ENCODE assay signal across 8 cellular contexts in genomic region chr1:43978264-43978550, GRCh38. TPM values are rescaled to one million over a fixed set of nuclear protein-coding genes. Genes with fewer than 3 reads are reported as not detected.
DNase-seq lines count a peak whose midpoint lies in the region; ATAC-seq and TF ChIP-seq lines count a peak whose summit lies in the region.

No MANE protein-coding gene starts in this region.

- H3K27ac Mint-ChIP-seq in HFFc6, result peak overlapping the region; percentile 79; the same call in 1 of the 2 replicates
- peak overlapping the region; percentile 70 for H3K27ac Mint-ChIP-seq in activated naive CD8-positive, alpha-beta T cell treated with anti-CD3 and anti-CD28 coated beads, Interleukin-2, amount 50 U/mL, for 24 hours

- H3K79me2 ChIP-seq in mesendoderm (ENCODE audit: control insufficient read depth, insufficient read depth, low read length), result peaks cover 17% of the 10 kb centered on the region
- no peaks in the 10 kb centered on the region; the same call in 1 of the 2 replicates for H3K79me2 ChIP-seq in OCI-LY7 (ENCODE audit: insufficient read depth, low read depth, low read length)

- H4K5ac ChIP-seq in mesendoderm (ENCODE audit: low read length), result no peak overlapping the region

- H3K4me3 Mint-ChIP-seq in HFFc6, result peak overlapping the region; percentile 85
- peak overlapping the region; percentile 86 for H3K4me3 Mint-ChIP-seq in activated naive CD8-positive, alpha-beta T cell treated with anti-CD3 and anti-CD28 coated beads, Interleukin-2, amount 50 U/mL, for 24 hours

- no peak overlapping the region for H4K8ac ChIP-seq in mesendoderm (ENCODE audit: low read depth, low read length)

- no peak overlapping the region for H2BK5ac ChIP-seq in mesendoderm (ENCODE audit: low read length)

- H3K9ac ChIP-seq in mesendoderm (ENCODE audit: low read length), result peak overlapping the region; percentile 83

- no peak overlapping the region for H2BK120ac ChIP-seq in mesendoderm (ENCODE audit: low read depth, low read length)

- BruUV-seq in OCI-LY7 (replicated peaks; lab: Mats Ljungman, UMichigan), result no TSS peak

- H3K36me3 ChIP-seq in mesendoderm (ENCODE audit: control insufficient read depth, insufficient read depth, low read length) (peaks cover 5% of the 10 kb centered on the region), OCI-LY7 (ENCODE audit: insufficient read depth, low read length) (peaks cover 37% of the 10 kb centered on the region)

- CTCF ChIA-PET in AG04449 (lab: Yijun Ruan, JAX) (interaction anchor here (1.0 to 2.5 kb wide), 3 partner anchors 27 to 69 kb away, joined by 3 to 10 read pairs (median 4); no protein-coding TSS in a partner anchor), OCI-LY7 (lab: Charles Lee; ENCODE audit: unreplicated experiment) (no interaction called here)

- no peak overlapping the region for H3K23ac ChIP-seq in mesendoderm (ENCODE audit: low read length)

- H3K36me3 Mint-ChIP-seq in HFFc6 (ENCODE audit: low read depth), result peaks cover 42% of the 10 kb centered on the region
- H3K36me3 Mint-ChIP-seq in activated naive CD8-positive, alpha-beta T cell treated with anti-CD3 and anti-CD28 coated beads, Interleukin-2, amount 50 U/mL, for 24 hours (ENCODE audit: low read depth), result peaks cover 42% of the 10 kb centered on the region

- H3K56ac ChIP-seq in mesendoderm (ENCODE audit: low read length), result peak overlapping the region; percentile 88

- H3K18ac ChIP-seq in mesendoderm (ENCODE audit: low read length), result no peak overlapping the region

- peaks cover 4% of the 10 kb centered on the region; the same call in 1 of the 2 replicates for H3K27me3 Mint-ChIP-seq in HFFc6 (ENCODE audit: insufficient read depth)
- H3K27me3 Mint-ChIP-seq in activated naive CD8-positive, alpha-beta T cell treated with anti-CD3 and anti-CD28 coated beads, Interleukin-2, amount 50 U/mL, for 24 hours, result peaks cover 2% of the 10 kb centered on the region

- H3K9me3 ChIP-seq in OCI-LY7 (ENCODE audit: low read length), result no peaks in the 10 kb centered on the region

- H3K4me1 Mint-ChIP-seq in HFFc6 (ENCODE audit: low read depth), result peaks cover 62% of the 10 kb centered on the region
- peaks cover 56% of the 10 kb centered on the region for H3K4me1 Mint-ChIP-seq in activated naive CD8-positive, alpha-beta T cell treated with anti-CD3 and anti-CD28 coated beads, Interleukin-2, amount 50 U/mL, for 24 hours

- H2BK15ac ChIP-seq in mesendoderm (replicated peaks; ENCODE audit: low read depth), result no peak overlapping the region

- intact Hi-C loops in OCI-LY7 (cut with micrococcal nuclease; ENCODE audit: unreplicated experiment), result no loop called here

- H3K4me2 ChIP-seq in mesendoderm (ENCODE audit: low read length) (peak overlapping the region; percentile 78), OCI-LY7 (ENCODE audit: low read length) (no peak overlapping the region)

- no peaks in the 10 kb centered on the region for H3K27me3 ChIP-seq in mesendoderm (ENCODE audit: insufficient read depth, low read length, poor library complexity)

- H3K4me1 ChIP-seq in mesendoderm (ENCODE audit: control insufficient read depth, low read depth, low read length), result peaks cover 2% of the 10 kb centered on the region
- H3K4me1 ChIP-seq in OCI-LY7 (ENCODE audit: insufficient read depth, low read length, poor library complexity, severe bottlenecking), result peaks cover 17% of the 10 kb centered on the region

- 0 out of 2 replicates have a peak, but pooled peaks cover 9% of the 10 kb centered on the region for H4K20me1 ChIP-seq in OCI-LY7 (ENCODE audit: insufficient read depth, low read length)

- H3K4ac ChIP-seq in mesendoderm (ENCODE audit: low read depth, low read length), result no peak overlapping the region

- H3K4me3 ChIP-seq in AG04449 (ENCODE audit: low read depth, low read length), result peak overlapping the region; percentile 69
- no peak overlapping the region for H3K4me3 ChIP-seq in mesendoderm (ENCODE audit: low read length)
- no peak overlapping the region for H3K4me3 ChIP-seq in OCI-LY7 (ENCODE audit: low read depth, low read length, poor library complexity, severe bottlenecking)

- peaks cover 38% of the 10 kb centered on the region for H3K79me1 ChIP-seq in mesendoderm (ENCODE audit: low read length)

- H3K27ac ChIP-seq in mesendoderm (ENCODE audit: low read depth, low read length) (no peak overlapping the region), OCI-LY7 (ENCODE audit: low read depth, low read length, poor library complexity, severe bottlenecking) (no peak overlapping the region)

- POLR2A ChIA-PET in AG04449 (lab: Yijun Ruan, JAX), result interaction anchor here (1.2 kb wide), 1 partner anchor 8 kb away, joined by 4 read pairs; the partner anchor contains the start of gene DPH2
- POLR2A ChIA-PET in OCI-LY7 (lab: Charles Lee), result no interaction called here

- TF ChIP-seq CTCF in AG04449 (IDR thresholded peaks at IDR 0.05; ENCODE audit: insufficient read depth, low read length, missing control alignments) (no peak), HFFc6 (IDR thresholded peaks at IDR 0.05) (no peak), OCI-LY7 (conservative IDR thresholded peaks at IDR 0.05; ENCODE audit: low read length) (no peak)

- H2AK5ac ChIP-seq in mesendoderm (ENCODE audit: low read length), result no peak overlapping the region

- no peaks in the 10 kb centered on the region for H3K9me3 Mint-ChIP-seq in HFFc6
- no peaks in the 10 kb centered on the region for H3K9me3 Mint-ChIP-seq in activated naive CD8-positive, alpha-beta T cell treated with anti-CD3 and anti-CD28 coated beads, Interleukin-2, amount 50 U/mL, for 24 hours

- WGBS in mesendoderm (ENCODE audit: extremely low coverage, insufficient coverage, low lambda C conversion rate), result no CpG with 5 or more reads among the region's 5 CpGs

- no peaks in the 10 kb centered on the region for H3K9me2 ChIP-seq in OCI-LY7 (ENCODE audit: insufficient read depth, low read length)

- ATAC-seq in activated naive CD8-positive, alpha-beta T cell treated with anti-CD3 and anti-CD28 coated beads, Interleukin-2, amount 50 U/mL, for 24 hours, result no peak
- ATAC-seq in GM18517 (IDR thresholded peaks at IDR 0.05; ENCODE audit: unreplicated experiment), result no peak

- DNase-seq in AG04449 (ENCODE audit: low read depth, low spot score) (no peak), HFFc6 (no peak), mesendoderm (no peak), D341Med (ENCODE audit: low spot score) (no peak), OCI-LY7 (ENCODE audit: low spot score) (no peak), retina (no peak)
- no peak for DNase-seq in activated naive CD8-positive, alpha-beta T cell treated with anti-CD3 and anti-CD28 coated beads, Interleukin-2, amount 50 U/mL, for 24 hours

- no peak overlapping the region for H2AFZ ChIP-seq in OCI-LY7 (ENCODE audit: low read length)

RNA-seq across cellular contexts. Expression of gene B4GALT2, which starts 0.8 kb away (rescaled TPM):
- 100 to 1,000 TPM in 2 of 6 experiments, 10 to 100 TPM in 4; 87.8 to 107 (median 98.8) TPM for total RNA-seq in HFFc6 (2021; fragmentation: NEBNext Ultra II Directional; extraction: Animal tissue kit (Norgen Biotek cat#: 25700))
- 50.4 TPM for polyA plus RNA-seq in mesendoderm (2013, experiment 1 of 2)
- 49.5 TPM for polyA plus RNA-seq in mesendoderm (2013, experiment 2 of 2)
- 1.4 and 1.9 TPM in 2 replicates for total RNA-seq in OCI-LY7 (2014; rRNA removed; shearing (Covaris generic))
- total RNA-seq in OCI-LY7 (2022), result 0.57 and 0.65 TPM in 2 replicates

RNA-seq across cellular contexts. Expression of gene ATP6V0B, which starts 3.4 kb away (rescaled TPM):
- total RNA-seq in HFFc6 (2021; fragmentation: NEBNext Ultra II Directional; extraction: Animal tissue kit (Norgen Biotek cat#: 25700)), result 100 to 1,000 TPM; 145 to 191 (median 155) TPM
- 56.2 TPM for polyA plus RNA-seq in mesendoderm (2013, experiment 1 of 2)
- 55.4 TPM for polyA plus RNA-seq in mesendoderm (2013, experiment 2 of 2)
- 62.0 and 97.1 TPM in 2 replicates for total RNA-seq in OCI-LY7 (2014; rRNA removed; shearing (Covaris generic))
- total RNA-seq in OCI-LY7 (2022), result 58.9 and 68.4 TPM in 2 replicates

RNA-seq across cellular contexts. Expression of gene DPH2, which starts 8.4 kb away (rescaled TPM):
- total RNA-seq in HFFc6 (2021; fragmentation: NEBNext Ultra II Directional; extraction: Animal tissue kit (Norgen Biotek cat#: 25700)), result 10 to 100 TPM; 19.1 to 22.7 (median 20.8) TPM
- polyA plus RNA-seq in mesendoderm (2013, experiment 1 of 2), result 39.9 TPM
- polyA plus RNA-seq in mesendoderm (2013, experiment 2 of 2), result 39.4 TPM
- 42.1 and 45.6 TPM in 2 replicates for total RNA-seq in OCI-LY7 (2014; rRNA removed; shearing (Covaris generic))
- 21.6 and 28.6 TPM in 2 replicates for total RNA-seq in OCI-LY7 (2022)

RNA-seq across cellular contexts. Expression of gene CCDC24, which starts 13.2 kb away (rescaled TPM):
- total RNA-seq in HFFc6 (2021; fragmentation: NEBNext Ultra II Directional; extraction: Animal tissue kit (Norgen Biotek cat#: 25700)), result 1 to 10 TPM; 5.6 to 7.7 (median 6.5) TPM
- 4.0 TPM for polyA plus RNA-seq in mesendoderm (2013, experiment 1 of 2)
- 5.2 TPM for polyA plus RNA-seq in mesendoderm (2013, experiment 2 of 2)
- 1.9 and 8.9 TPM in 2 replicates for total RNA-seq in OCI-LY7 (2014; rRNA removed; shearing (Covaris generic))
- 4.6 and 9.2 TPM in 2 replicates for total RNA-seq in OCI-LY7 (2022)

RNA-seq across cellular contexts. Expression of gene IPO13, which starts 31.5 kb away (rescaled TPM):
- total RNA-seq in HFFc6 (2021; fragmentation: NEBNext Ultra II Directional; extraction: Animal tissue kit (Norgen Biotek cat#: 25700)), result 10 to 100 TPM; 24.0 to 27.8 (median 25.0) TPM
- polyA plus RNA-seq in mesendoderm (2013, experiment 1 of 2), result 10.8 TPM
- 9.7 TPM for polyA plus RNA-seq in mesendoderm (2013, experiment 2 of 2)
- total RNA-seq in OCI-LY7 (2014; rRNA removed; shearing (Covaris generic)), result 13.1 and 17.8 TPM in 2 replicates
- total RNA-seq in OCI-LY7 (2022), result 24.1 and 26.5 TPM in 2 replicates

Comparison
In these comparisons a context has a peak if more than half of its experiments do, and no peak if none do; other contexts are left out.
1. RNA of gene B4GALT2, which starts 0.8 kb away (total RNA-seq): 87.8 to 107 TPM in HFFc6; 0.57 to 1.9 TPM in OCI-LY7; every median in the first group is over 10 times any median in the second.